In the genomic region with DNA sequence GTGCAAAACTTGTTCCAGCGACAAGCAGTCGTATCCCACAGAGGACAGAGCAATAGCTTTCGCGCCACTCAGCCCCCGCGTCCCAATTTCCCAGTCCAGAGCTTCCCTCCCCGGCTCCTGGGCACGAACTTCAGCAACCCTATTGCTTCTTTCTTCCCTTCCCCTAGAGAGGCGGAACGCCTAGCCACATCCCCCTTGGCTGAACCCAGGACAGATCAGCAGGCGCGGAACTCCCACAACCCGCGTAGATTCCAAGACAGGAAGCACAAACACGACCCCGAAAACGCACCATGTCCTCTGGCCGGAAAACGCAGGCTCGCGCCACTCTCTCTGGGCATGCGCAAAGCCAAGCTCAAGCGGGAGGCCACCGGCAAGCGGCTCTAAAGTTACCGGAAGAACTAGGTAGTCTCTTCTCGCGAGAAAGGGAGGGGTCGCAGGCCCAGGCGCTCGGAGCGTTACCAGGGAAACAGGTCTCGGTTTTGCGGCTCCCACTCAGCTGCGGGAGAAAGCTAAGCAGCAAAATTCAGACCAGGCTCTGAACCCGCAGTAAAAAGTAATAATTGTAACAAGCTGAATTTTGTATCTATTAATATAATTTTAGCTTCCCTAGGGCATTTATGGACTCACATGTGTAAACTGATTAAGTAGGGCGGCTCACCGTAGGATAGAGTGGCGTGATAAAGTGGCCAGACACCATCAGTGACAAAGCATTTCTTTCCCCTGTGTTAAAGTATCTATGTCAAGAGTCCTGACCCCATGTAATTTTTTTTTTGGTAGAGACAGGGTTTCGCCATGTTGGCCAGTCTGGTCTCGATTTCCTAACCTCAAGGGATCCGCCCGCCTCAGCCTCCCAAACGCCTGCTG, we compare ENCODE assay signal across 8 cellular contexts. TPM values are rescaled to one million over a fixed set of nuclear protein-coding genes. Genes with fewer than 3 reads are reported as not detected.
A peak's percentile ranks its signal among the peaks of the same experiment; 100 is the strongest.
DNase-seq lines count a peak whose midpoint lies in the region; ATAC-seq and TF ChIP-seq lines count a peak whose summit lies in the region.

A gene (minus strand): TSS at position 323 of the 864 bp plus-strand sequence. CDS start 31 bp downstream, at position 292.

- H3K27ac Mint-ChIP-seq in activated naive CD4-positive, alpha-beta T cell treated with anti-CD3 and anti-CD28 coated beads, Interleukin-2, amount 50 U/mL, for 24 hours: peak within 1 kb of the TSS; percentile 100

- H3K9me3 Mint-ChIP-seq in activated naive CD4-positive, alpha-beta T cell treated with anti-CD3 and anti-CD28 coated beads, Interleukin-2, amount 50 U/mL, for 24 hours: no peaks in the 10 kb centered on the region

- ATAC-seq in HG02588 (IDR thresholded peaks at IDR 0.05; ENCODE audit: unreplicated experiment): peak; percentile 97
- ATAC-seq in SK-N-SH treated with all-trans-retinoic acid at 6 μM for 48 hours: peak; percentile 92

- H3K36me3 ChIP-seq in GM06990 (ENCODE audit: control insufficient read depth, insufficient read depth, low read length): peaks cover 4% of the 10 kb centered on the region

- no peaks in the 10 kb centered on the region for H3K27me3 ChIP-seq in GM06990 (replicated peaks; ENCODE audit: control insufficient read depth, insufficient read depth, low read length)

- H3K27me3 Mint-ChIP-seq in activated naive CD4-positive, alpha-beta T cell treated with anti-CD3 and anti-CD28 coated beads, Interleukin-2, amount 50 U/mL, for 24 hours: no peaks in the 10 kb centered on the region

- peaks cover 30% of the 10 kb centered on the region for H3K4me1 Mint-ChIP-seq in activated naive CD4-positive, alpha-beta T cell treated with anti-CD3 and anti-CD28 coated beads, Interleukin-2, amount 50 U/mL, for 24 hours

- TF ChIP-seq CTCF in GM06990 (IDR thresholded peaks at IDR 0.05; ENCODE audit: insufficient read depth, low read length, poor library complexity, severe bottlenecking): no peak

- H3K4me3 Mint-ChIP-seq in activated naive CD4-positive, alpha-beta T cell treated with anti-CD3 and anti-CD28 coated beads, Interleukin-2, amount 50 U/mL, for 24 hours: peak within 1 kb of the TSS; percentile 100

- peaks cover 19% of the 10 kb centered on the region for H3K36me3 Mint-ChIP-seq in activated naive CD4-positive, alpha-beta T cell treated with anti-CD3 and anti-CD28 coated beads, Interleukin-2, amount 50 U/mL, for 24 hours

- H3K27ac ChIP-seq in temporal lobe (ENCODE audit: low read depth, low read length): peak within 1 kb of the TSS; percentile 79

- peak within 1 kb of the TSS; percentile 90 for H3K4me3 ChIP-seq in GM06990 (replicated peaks; ENCODE audit: low read depth, low read length)

- DNase-seq in GM06990 (ENCODE audit: extremely low read depth, insufficient read length) (peak; percentile 93), NCI-H1092 (lab: John Stamatoyannopoulos, UW) (peak; percentile 100), globus pallidus (ENCODE audit: low spot score) (peak; percentile 90), nucleus accumbens (lab: John Stamatoyannopoulos, UW) (peak; percentile 48 to 97 (median 90))

TF ChIP-seq in SK-N-SH treated with all-trans-retinoic acid at 6 μM for 48 hours, 23 proteins besides CTCF, POLR2A, EP300 and RAD21:
- TF ChIP-seq ZFP3 (CRISPR knock-in tag; IDR thresholded peaks at IDR 0.05): peak; percentile 41; the same call in 1 of the 2 replicates
- TF ChIP-seq, protein P1, sequence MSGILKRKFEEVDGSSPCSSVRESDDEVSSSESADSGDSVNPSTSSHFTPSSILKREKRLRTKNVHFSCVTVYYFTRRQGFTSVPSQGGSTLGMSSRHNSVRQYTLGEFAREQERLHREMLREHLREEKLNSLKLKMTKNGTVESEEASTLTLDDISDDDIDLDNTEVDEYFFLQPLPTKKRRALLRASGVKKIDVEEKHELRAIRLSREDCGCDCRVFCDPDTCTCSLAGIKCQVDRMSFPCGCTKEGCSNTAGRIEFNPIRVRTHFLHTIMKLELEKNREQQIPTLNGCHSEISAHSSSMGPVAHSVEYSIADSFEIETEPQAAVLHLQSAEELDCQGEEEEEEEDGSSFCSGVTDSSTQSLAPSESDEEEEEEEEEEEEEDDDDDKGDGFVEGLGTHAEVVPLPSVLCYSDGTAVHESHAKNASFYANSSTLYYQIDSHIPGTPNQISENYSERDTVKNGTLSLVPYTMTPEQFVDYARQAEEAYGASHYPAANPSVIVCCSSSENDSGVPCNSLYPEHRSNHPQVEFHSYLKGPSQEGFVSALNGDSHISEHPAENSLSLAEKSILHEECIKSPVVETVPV (CRISPR knock-in tag; IDR thresholded peaks at IDR 0.05): peak; percentile 72; the same call in 1 of the 2 replicates
- TF ChIP-seq, protein P2, sequence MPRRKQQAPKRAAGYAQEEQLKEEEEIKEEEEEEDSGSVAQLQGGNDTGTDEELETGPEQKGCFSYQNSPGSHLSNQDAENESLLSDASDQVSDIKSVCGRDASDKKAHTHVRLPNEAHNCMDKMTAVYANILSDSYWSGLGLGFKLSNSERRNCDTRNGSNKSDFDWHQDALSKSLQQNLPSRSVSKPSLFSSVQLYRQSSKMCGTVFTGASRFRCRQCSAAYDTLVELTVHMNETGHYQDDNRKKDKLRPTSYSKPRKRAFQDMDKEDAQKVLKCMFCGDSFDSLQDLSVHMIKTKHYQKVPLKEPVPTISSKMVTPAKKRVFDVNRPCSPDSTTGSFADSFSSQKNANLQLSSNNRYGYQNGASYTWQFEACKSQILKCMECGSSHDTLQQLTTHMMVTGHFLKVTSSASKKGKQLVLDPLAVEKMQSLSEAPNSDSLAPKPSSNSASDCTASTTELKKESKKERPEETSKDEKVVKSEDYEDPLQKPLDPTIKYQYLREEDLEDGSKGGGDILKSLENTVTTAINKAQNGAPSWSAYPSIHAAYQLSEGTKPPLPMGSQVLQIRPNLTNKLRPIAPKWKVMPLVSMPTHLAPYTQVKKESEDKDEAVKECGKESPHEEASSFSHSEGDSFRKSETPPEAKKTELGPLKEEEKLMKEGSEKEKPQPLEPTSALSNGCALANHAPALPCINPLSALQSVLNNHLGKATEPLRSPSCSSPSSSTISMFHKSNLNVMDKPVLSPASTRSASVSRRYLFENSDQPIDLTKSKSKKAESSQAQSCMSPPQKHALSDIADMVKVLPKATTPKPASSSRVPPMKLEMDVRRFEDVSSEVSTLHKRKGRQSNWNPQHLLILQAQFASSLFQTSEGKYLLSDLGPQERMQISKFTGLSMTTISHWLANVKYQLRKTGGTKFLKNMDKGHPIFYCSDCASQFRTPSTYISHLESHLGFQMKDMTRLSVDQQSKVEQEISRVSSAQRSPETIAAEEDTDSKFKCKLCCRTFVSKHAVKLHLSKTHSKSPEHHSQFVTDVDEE (CRISPR knock-in tag; IDR thresholded peaks at IDR 0.05): peak; percentile 52; the same call in 1 of the 2 replicates
- no peak for TF ChIP-seq ZFP30 (CRISPR knock-in tag; IDR thresholded peaks at IDR 0.05)
- no peak for TF ChIP-seq BACH2 (CRISPR knock-in tag; IDR thresholded peaks at IDR 0.05; ENCODE audit: borderline replicate concordance)
- 0 out of 2 replicates have a peak, but pooled peaks have one; percentile 61 for TF ChIP-seq GLIS3 (CRISPR knock-in tag; IDR thresholded peaks at IDR 0.05)
- TF ChIP-seq, protein P3, sequence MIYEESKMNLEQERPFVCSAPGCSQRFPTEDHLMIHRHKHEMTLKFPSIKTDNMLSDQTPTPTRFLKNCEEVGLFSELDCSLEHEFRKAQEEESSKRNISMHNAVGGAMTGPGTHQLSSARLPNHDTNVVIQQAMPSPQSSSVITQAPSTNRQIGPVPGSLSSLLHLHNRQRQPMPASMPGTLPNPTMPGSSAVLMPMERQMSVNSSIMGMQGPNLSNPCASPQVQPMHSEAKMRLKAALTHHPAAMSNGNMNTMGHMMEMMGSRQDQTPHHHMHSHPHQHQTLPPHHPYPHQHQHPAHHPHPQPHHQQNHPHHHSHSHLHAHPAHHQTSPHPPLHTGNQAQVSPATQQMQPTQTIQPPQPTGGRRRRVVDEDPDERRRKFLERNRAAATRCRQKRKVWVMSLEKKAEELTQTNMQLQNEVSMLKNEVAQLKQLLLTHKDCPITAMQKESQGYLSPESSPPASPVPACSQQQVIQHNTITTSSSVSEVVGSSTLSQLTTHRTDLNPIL (CRISPR knock-in tag; IDR thresholded peaks at IDR 0.05; ENCODE audit: low read depth): peak; percentile 39; the same call in 1 of the 2 replicates
- TF ChIP-seq ESRRG (CRISPR knock-in tag; IDR thresholded peaks at IDR 0.05): 0 out of 2 replicates have a peak, but pooled peaks have one; percentile 61

RNA-seq across cellular contexts. Expression of the gene that starts here (rescaled TPM):
- 7.9 TPM for total RNA-seq in temporal lobe

Comparison
In these comparisons a context has a peak if more than half of its experiments do, and no peak if none do; other contexts are left out.
1. Peak in every context shown above with its lines: DNase-seq, ATAC-seq, H3K4me3 ChIP-seq and H3K27ac ChIP-seq.